Comparison of ENCODE assay signal across 14 cellular contexts in genomic region chr7:77702451-77703219, GRCh38. TPM values are rescaled to one million over a fixed set of nuclear protein-coding genes. Genes with fewer than 3 reads are reported as not detected.
A peak's percentile ranks its signal among the peaks of the same experiment; 100 is the strongest.
DNase-seq lines count a peak whose midpoint lies in the region; ATAC-seq and TF ChIP-seq lines count a peak whose summit lies in the region.
"Had no signal": no experiment of that assay in that cellular context is flagged by ENCODE, and none has a peak within 500 bp of the region (broad histone marks: within the 10 kb centered on the region; RNA-seq: fewer than 3 reads in every experiment).

No MANE protein-coding gene starts in this region.

- intact Hi-C loops in activated CD4-positive, alpha-beta T cell treated with anti-CD3 and anti-CD28 coated beads, Interleukin-2, amount 10 ng/mL, durations not matched to agents 24 days and 14 days (cut with micrococcal nuclease) = no loop called here
- intact Hi-C loops in dendritic cell treated with granulocyte-macrophage colony-stimulating factor and Interleukin-4, amounts not matched to agents 40 ng/mL and 50 ng/mL, for 4 days (cut with micrococcal nuclease) = no loop called here
- intact Hi-C loops in sigmoid colon (cut with DNase I) (loop anchor here (10.0 kb wide), 1 partner anchor 52 kb away; no protein-coding TSS in a partner anchor), lower lobe of right lung (cut with DNase I) (no loop called here)

- no peak for DNase-seq in activated CD4-positive, alpha-beta T cell treated with anti-CD3 and anti-CD28 coated beads, Interleukin-2, amount 10 ng/mL, durations not matched to agents 24 days and 14 days
- DNase-seq in activated CD4-positive, alpha-beta T cell treated with anti-CD3 and anti-CD28 coated beads for 48 hours = no peak
- DNase-seq in MV-4-11 (lab: John Stamatoyannopoulos, UW) (peak; percentile 10), sigmoid colon (no peak), lower lobe of right lung (no peak), dermis blood vessel endothelial cell (no peak)
- DNase-seq: head of caudate nucleus, NCI-H1436 treated with DMSO at 0.1 percent for 48 hours, NCI-H524 treated with DMSO at 0.1 percent for 48 hours, nucleus accumbens had no signal

- 47 to 60% methylated on average over 4 of the region's 4 CpGs for WGBS in sigmoid colon, 2 donors

- H3K4me1 Mint-ChIP-seq in activated CD4-positive, alpha-beta T cell treated with anti-CD3 and anti-CD28 coated beads, Interleukin-2, amount 10 ng/mL, durations not matched to agents 24 days and 14 days = peaks cover 31% of the 10 kb centered on the region
- peaks cover 37% of the 10 kb centered on the region for H3K4me1 Mint-ChIP-seq in dendritic cell treated with granulocyte-macrophage colony-stimulating factor and Interleukin-4, amounts not matched to agents 40 ng/mL and 50 ng/mL, for 4 days (ENCODE audit: low read depth)

- H3K4me3 ChIP-seq in sigmoid colon (no peak overlapping the region), lower lobe of right lung (no peak overlapping the region)
- H3K4me3 ChIP-seq: vagina had no signal

- no peak for TF ChIP-seq POLR2A in sigmoid colon (IDR thresholded peaks at IDR 0.05)

- H3K27me3 ChIP-seq in sigmoid colon (no peaks in the 10 kb centered on the region), lower lobe of right lung (ENCODE audit: low read depth) (no peaks in the 10 kb centered on the region)
- H3K27me3 ChIP-seq: vagina had no signal

- peaks cover 25% of the 10 kb centered on the region for H3K36me3 Mint-ChIP-seq in activated CD4-positive, alpha-beta T cell treated with anti-CD3 and anti-CD28 coated beads, Interleukin-2, amount 10 ng/mL, durations not matched to agents 24 days and 14 days (ENCODE audit: low read depth)
- peaks cover 20% of the 10 kb centered on the region for H3K36me3 Mint-ChIP-seq in dendritic cell treated with granulocyte-macrophage colony-stimulating factor and Interleukin-4, amounts not matched to agents 40 ng/mL and 50 ng/mL, for 4 days (ENCODE audit: low read depth)

- no peaks in the 10 kb centered on the region for H3K9me3 ChIP-seq in sigmoid colon
- no peaks in the 10 kb centered on the region for H3K9me3 ChIP-seq in lower lobe of right lung
- H3K9me3 ChIP-seq: vagina had no signal

- no peak for TF ChIP-seq EP300 in sigmoid colon (IDR thresholded peaks at IDR 0.05)

- no peak overlapping the region for H3K4me3 Mint-ChIP-seq in activated CD4-positive, alpha-beta T cell treated with anti-CD3 and anti-CD28 coated beads, Interleukin-2, amount 10 ng/mL, durations not matched to agents 24 days and 14 days
- no peak overlapping the region for H3K4me3 Mint-ChIP-seq in dendritic cell treated with granulocyte-macrophage colony-stimulating factor and Interleukin-4, amounts not matched to agents 40 ng/mL and 50 ng/mL, for 4 days

- H3K4me1 ChIP-seq in sigmoid colon (peaks cover 0 to 68% (median 56%) of the 10 kb centered on the region in 4 donors), lower lobe of right lung (peaks cover 56% of the 10 kb centered on the region)

- ATAC-seq in GM18858 (IDR thresholded peaks at IDR 0.05; ENCODE audit: unreplicated experiment) = no peak
- ATAC-seq in lower lobe of right lung = no peak
- ATAC-seq: left lobe of liver had no signal

- H3K27ac ChIP-seq in sigmoid colon = peak overlapping the region in 3 of 4 donors; percentile 0 to 100 (median 96)
- H3K27ac ChIP-seq in lower lobe of right lung = no peak overlapping the region
- H3K27ac ChIP-seq: vagina had no signal

- H3K9me3 Mint-ChIP-seq in activated CD4-positive, alpha-beta T cell treated with anti-CD3 and anti-CD28 coated beads, Interleukin-2, amount 10 ng/mL, durations not matched to agents 24 days and 14 days = no peaks in the 10 kb centered on the region
- H3K9me3 Mint-ChIP-seq in dendritic cell treated with granulocyte-macrophage colony-stimulating factor and Interleukin-4, amounts not matched to agents 40 ng/mL and 50 ng/mL, for 4 days = no peaks in the 10 kb centered on the region

- TF ChIP-seq CTCF in sigmoid colon (IDR thresholded peaks at IDR 0.05) (no peak), lower lobe of right lung (IDR thresholded peaks at IDR 0.05) (no peak)

- H3K36me3 ChIP-seq in sigmoid colon (peaks cover 0 to 4% (median 0%) of the 10 kb centered on the region in 4 donors), lower lobe of right lung (peaks cover 8% of the 10 kb centered on the region)
- H3K36me3 ChIP-seq: vagina had no signal

- peak overlapping the region; percentile 6 for H3K27ac Mint-ChIP-seq in activated CD4-positive, alpha-beta T cell treated with anti-CD3 and anti-CD28 coated beads, Interleukin-2, amount 10 ng/mL, durations not matched to agents 24 days and 14 days
- H3K27ac Mint-ChIP-seq in dendritic cell treated with granulocyte-macrophage colony-stimulating factor and Interleukin-4, amounts not matched to agents 40 ng/mL and 50 ng/mL, for 4 days = peak overlapping the region; percentile 55

- no peaks in the 10 kb centered on the region for H3K27me3 Mint-ChIP-seq in activated CD4-positive, alpha-beta T cell treated with anti-CD3 and anti-CD28 coated beads, Interleukin-2, amount 10 ng/mL, durations not matched to agents 24 days and 14 days
- H3K27me3 Mint-ChIP-seq in dendritic cell treated with granulocyte-macrophage colony-stimulating factor and Interleukin-4, amounts not matched to agents 40 ng/mL and 50 ng/mL, for 4 days = no peaks in the 10 kb centered on the region

RNA-seq across cellular contexts. Expression of gene RSBN1L, which starts 6.4 kb away (rescaled TPM):
- 26.3 and 31.3 TPM in 2 replicates for total RNA-seq in activated CD4-positive, alpha-beta T cell treated with anti-CD3 and anti-CD28 coated beads, Interleukin-2, amount 10 ng/mL, durations not matched to agents 24 days and 14 days
- total RNA-seq in sigmoid colon = 10 to 100 TPM; 29.3 to 50.4 (median 40.7) TPM
- 10 to 100 TPM in 1 of 3 donors, 1 to 10 TPM in 2; 6.0 to 11.0 (median 7.9) TPM for polyA plus RNA-seq in sigmoid colon
- 26.8 TPM for total RNA-seq in lower lobe of right lung
- 22.0 and 24.7 TPM in 2 replicates for total RNA-seq in dermis blood vessel endothelial cell
